8 cellular contexts compared by ENCODE assay signal in the genomic region with DNA sequence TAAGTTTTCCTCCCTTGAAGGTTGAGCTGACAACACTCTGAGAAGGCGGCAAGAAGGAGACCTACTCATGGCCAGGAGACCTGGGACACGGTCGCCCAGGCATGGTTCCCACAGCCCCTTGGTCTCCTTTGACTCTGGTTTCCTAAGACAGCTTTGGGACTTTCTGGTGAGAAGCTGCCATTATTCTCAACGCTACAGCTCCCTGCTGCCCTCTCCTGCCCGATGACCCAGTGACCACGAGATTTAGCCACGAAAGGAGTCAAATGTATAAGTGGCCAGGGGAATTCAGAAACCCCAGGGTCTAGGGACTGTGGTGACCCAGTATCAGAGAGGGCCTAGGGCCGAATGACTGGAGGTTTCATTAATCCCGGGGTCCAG. TPM values are rescaled to one million over a fixed set of nuclear protein-coding genes. Genes with fewer than 3 reads are reported as not detected.
DNase-seq lines count a peak whose midpoint lies in the region; ATAC-seq, FAIRE-seq and TF ChIP-seq lines count a peak whose summit lies in the region.

No MANE protein-coding gene starts in this region.

- H3K27me3 ChIP-seq in bronchial epithelial cell (ENCODE audit: control insufficient read depth, insufficient read depth, low read length): no peaks in the 10 kb centered on the region
- no peaks in the 10 kb centered on the region for H3K27me3 ChIP-seq in kidney epithelial cell (ENCODE audit: control insufficient read depth, insufficient read depth, low read length)

- TF ChIP-seq CTCF in bronchial epithelial cell (IDR thresholded peaks at IDR 0.05; ENCODE audit: insufficient read depth, low read length, severe bottlenecking) (peak; percentile 39), kidney epithelial cell (IDR thresholded peaks at IDR 0.05; ENCODE audit: insufficient read depth, low read length, poor library complexity, severe bottlenecking) (peak; percentile 60)

- FAIRE-seq in bronchial epithelial cell (lab: Jason Lieb, UNC): no peak

- peak; percentile 43 for DNase-seq in COLO668 (lab: John Stamatoyannopoulos, UW; ENCODE audit: unreplicated experiment)
- DNase-seq in NCI-H774 (lab: John Stamatoyannopoulos, UW): peak; percentile 30
- peak; percentile 44 for DNase-seq in bronchial epithelial cell (ENCODE audit: low read depth)
- DNase-seq in kidney epithelial cell (ENCODE audit: low read depth): no peak
- DNase-seq in stimulated activated naive CD8-positive, alpha-beta T cell treated with anti-CD3 and anti-CD28 coated beads, Interleukin-15, amount 100 ng/mL, for 72 hours: no peak
- DNase-seq in retina: no peak

- H3K4me3 Mint-ChIP-seq in stimulated activated naive CD8-positive, alpha-beta T cell treated with anti-CD3 and anti-CD28 coated beads, Interleukin-15, amount 100 ng/mL, for 72 hours: peak overlapping the region; percentile 73 to 93

- peak; percentile 3 for ATAC-seq in GM21390 (IDR thresholded peaks at IDR 0.05; ENCODE audit: unreplicated experiment)
- no peak for ATAC-seq in stimulated activated naive CD8-positive, alpha-beta T cell treated with anti-CD3 and anti-CD28 coated beads, Interleukin-15, amount 100 ng/mL, for 72 hours
- no peak for ATAC-seq in HG02678 (IDR thresholded peaks at IDR 0.05; ENCODE audit: unreplicated experiment)

- peaks cover 42% of the 10 kb centered on the region for H3K4me1 Mint-ChIP-seq in stimulated activated naive CD8-positive, alpha-beta T cell treated with anti-CD3 and anti-CD28 coated beads, Interleukin-15, amount 100 ng/mL, for 72 hours

- H3K4me3 ChIP-seq in bronchial epithelial cell (ENCODE audit: low read depth, low read length) (peak overlapping the region; percentile 48), kidney epithelial cell (ENCODE audit: low read depth, low read length) (peak overlapping the region; percentile 46)

- H3K27me3 Mint-ChIP-seq in stimulated activated naive CD8-positive, alpha-beta T cell treated with anti-CD3 and anti-CD28 coated beads, Interleukin-15, amount 100 ng/mL, for 72 hours: peaks cover 11% of the 10 kb centered on the region

- H3K36me3 ChIP-seq in bronchial epithelial cell (ENCODE audit: control insufficient read depth, insufficient read depth, low read length) (peaks cover 3% of the 10 kb centered on the region), kidney epithelial cell (ENCODE audit: control insufficient read depth, insufficient read depth, low read length) (peaks cover 2% of the 10 kb centered on the region)

- H3K9me3 Mint-ChIP-seq in stimulated activated naive CD8-positive, alpha-beta T cell treated with anti-CD3 and anti-CD28 coated beads, Interleukin-15, amount 100 ng/mL, for 72 hours: no peaks in the 10 kb centered on the region

- H3K27ac Mint-ChIP-seq in stimulated activated naive CD8-positive, alpha-beta T cell treated with anti-CD3 and anti-CD28 coated beads, Interleukin-15, amount 100 ng/mL, for 72 hours: peak overlapping the region in 1 of 2 donors; percentile 97

RNA-seq across cellular contexts. Expression of a gene that starts 0.7 kb away (rescaled TPM):
- total RNA-seq in bronchial epithelial cell (33.0 and 67.9 TPM in 2 replicates), kidney epithelial cell (82.8 and 87.1 TPM in 2 replicates)

RNA-seq across cellular contexts. Expression of a gene that starts 8.8 kb away (rescaled TPM):
- not detected in 2 replicates for total RNA-seq in bronchial epithelial cell
- 0.38 TPM in 1 of 2 replicates, not detected in the other for total RNA-seq in kidney epithelial cell

RNA-seq across cellular contexts. Expression of a gene that starts 11.6 kb away (rescaled TPM):
- total RNA-seq in bronchial epithelial cell (43.4 and 67.9 TPM in 2 replicates), kidney epithelial cell (95.5 and 128 TPM in 2 replicates)

RNA-seq across cellular contexts. Expression of a gene that starts 24.4 kb away (rescaled TPM):
- total RNA-seq in bronchial epithelial cell (30.0 and 32.6 TPM in 2 replicates), kidney epithelial cell (34.6 and 41.1 TPM in 2 replicates)

Comparison
In these comparisons a context has a peak if more than half of its experiments do, and no peak if none do; other contexts are left out.
1. DNase-seq: peak in COLO668 (single experiment), NCI-H774 (single experiment) and bronchial epithelial cell (single experiment); none in kidney epithelial cell (single experiment), stimulated activated naive CD8-positive, alpha-beta T cell treated with anti-CD3 and anti-CD28 coated beads, Interleukin-15, amount 100 ng/mL, for 72 hours (0 of 2) and retina (single experiment).